7 cellular contexts compared by ENCODE assay signal in the genomic region with DNA sequence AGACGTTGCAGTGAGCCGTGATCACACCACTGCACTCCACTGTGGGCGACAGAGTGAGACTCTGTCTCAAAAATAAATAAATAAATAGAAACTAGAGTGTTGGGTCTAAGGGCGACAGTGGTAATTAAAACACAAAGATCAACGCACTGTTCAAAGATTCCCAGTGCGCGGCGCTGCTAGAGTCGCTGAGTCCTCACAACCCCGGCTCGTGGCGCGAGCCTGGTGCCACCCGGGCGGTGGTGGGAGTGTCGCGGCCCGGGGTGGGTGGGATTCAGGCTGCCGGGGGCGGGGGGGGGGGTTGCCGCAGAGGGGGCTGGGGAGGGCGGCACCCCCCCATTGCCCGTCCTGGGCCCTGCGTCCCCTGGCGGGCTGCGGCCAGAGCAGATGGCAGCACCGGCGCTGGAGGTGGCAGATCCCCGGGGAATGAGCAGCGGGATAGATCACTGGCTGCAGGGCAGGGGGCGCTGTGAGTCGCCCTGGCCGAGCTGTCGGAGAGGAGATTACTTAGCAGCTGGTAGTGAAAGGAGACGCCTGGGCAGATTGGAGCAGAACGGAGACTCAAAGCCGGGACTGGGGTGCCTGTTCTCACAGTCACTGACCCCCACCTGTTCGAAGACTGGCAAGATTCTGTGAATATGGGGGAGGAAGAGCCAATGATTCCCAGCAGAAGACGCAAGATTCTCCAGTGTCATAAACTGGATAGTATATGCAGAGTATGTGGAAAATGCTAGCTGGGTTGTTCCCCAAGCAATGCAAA. TPM values are rescaled to one million over a fixed set of nuclear protein-coding genes. Genes with fewer than 3 reads are reported as not detected.
A peak's percentile ranks its signal among the peaks of the same experiment; 100 is the strongest.
DNase-seq lines count a peak whose midpoint lies in the region; ATAC-seq and TF ChIP-seq lines count a peak whose summit lies in the region.

No MANE protein-coding gene starts in this region.

- intact Hi-C loops in PC-9 (cut with micrococcal nuclease; ENCODE audit: unreplicated experiment) = loop anchor here (1.0 kb wide), 2 partner anchors 55 to 76 kb away; a partner anchor contains a TSS
- intact Hi-C loops in Right ventricle myocardium inferior (cut with DNase I) = loop anchor here (1.0 kb wide), 1 partner anchor 57 kb away; no protein-coding TSS in a partner anchor
- intact Hi-C loops in upper lobe of right lung (cut with DNase I) = no loop called here

- ATAC-seq in Right ventricle myocardium inferior (peak; percentile 78), upper lobe of right lung (peak; percentile 92)

- H3K4me3 ChIP-seq in PC-9 (no peak overlapping the region), upper lobe of right lung (peak overlapping the region; percentile 38)

- H3K27me3 Mint-ChIP-seq in activated naive CD8-positive, alpha-beta T cell = peaks cover 13% of the 10 kb centered on the region
- H3K27me3 Mint-ChIP-seq in osteocyte (ENCODE audit: unreplicated experiment) = peaks cover 13% of the 10 kb centered on the region

- no peak overlapping the region for H3K27ac Mint-ChIP-seq in activated naive CD8-positive, alpha-beta T cell
- no peak overlapping the region for H3K27ac Mint-ChIP-seq in osteocyte (ENCODE audit: unreplicated experiment)

- peak overlapping the region; percentile 11; the same call in 1 of the 2 replicates for H3K4me2 ChIP-seq in PC-9

- no peaks in the 10 kb centered on the region for H4K20me1 ChIP-seq in PC-9 (ENCODE audit: insufficient read depth)

- TF ChIP-seq CTCF in GM13976 (IDR thresholded peaks at IDR 0.05; ENCODE audit: borderline replicate concordance, control extremely low read depth, extremely low read depth, insufficient read depth, missing control alignments) (peak; percentile 76), PC-9 (conservative IDR thresholded peaks at IDR 0.05) (peak; percentile 50), osteocyte (IDR thresholded peaks at IDR 0.05) (peak; percentile 59), upper lobe of right lung (IDR thresholded peaks at IDR 0.05) (peak; percentile 79)

- H3K9me2 ChIP-seq in PC-9 (ENCODE audit: insufficient read depth) = no peaks in the 10 kb centered on the region

- H3K4me1 Mint-ChIP-seq in activated naive CD8-positive, alpha-beta T cell (ENCODE audit: low read depth) = peaks cover 4% of the 10 kb centered on the region
- H3K4me1 Mint-ChIP-seq in osteocyte (ENCODE audit: unreplicated experiment) = peaks cover 20% of the 10 kb centered on the region

- peaks cover 3% of the 10 kb centered on the region for H3K36me3 Mint-ChIP-seq in activated naive CD8-positive, alpha-beta T cell
- no peaks in the 10 kb centered on the region for H3K36me3 Mint-ChIP-seq in osteocyte (ENCODE audit: unreplicated experiment)

- POLR2A ChIA-PET in PC-9 (lab: Charles Lee; ENCODE audit: unreplicated experiment) = no interaction called here

- BruUV-seq in PC-9 (replicated peaks; lab: Mats Ljungman, UMichigan) = no TSS peak

- in situ Hi-C loops in GM13976 (cut with MboI; ENCODE audit: low sequenced_read_pairs, unreplicated experiment) = no loop called here

- H3F3A ChIP-seq in PC-9 (ENCODE audit: insufficient read depth, low read depth) = peaks cover 38% of the 10 kb centered on the region

- H2AFZ ChIP-seq in PC-9 = no peak overlapping the region

- CTCF ChIA-PET in PC-9 (lab: Charles Lee) = interaction anchor here (0.6 to 1.4 kb wide), 6 partner anchors 48 to 195 kb away, joined by 3 to 7 read pairs (median 4); no protein-coding TSS in a partner anchor

- peak; percentile 77 for DNase-seq in GM13976 (ENCODE audit: low spot score)
- DNase-seq in PC-9 = peak in 1 of 2 experiments; percentile 89
- peak; percentile 87 for DNase-seq in Right ventricle myocardium inferior (ENCODE audit: missing footprints)
- DNase-seq in osteocyte (ENCODE audit: extremely low spot score, unreplicated experiment) = peak; percentile 85
- peak; percentile 92 for DNase-seq in upper lobe of right lung
- DNase-seq in A172 (ENCODE audit: low spot score) = no peak

- no peaks in the 10 kb centered on the region for H3K9me3 ChIP-seq in PC-9 (ENCODE audit: insufficient read depth, low read depth)
- no peaks in the 10 kb centered on the region for H3K9me3 ChIP-seq in upper lobe of right lung

- H3K4me3 Mint-ChIP-seq in activated naive CD8-positive, alpha-beta T cell = peak overlapping the region; percentile 69
- H3K4me3 Mint-ChIP-seq in osteocyte (ENCODE audit: unreplicated experiment) = no peak overlapping the region

- H3K27ac ChIP-seq in PC-9 = no peak overlapping the region
- peak overlapping the region; percentile 18 for H3K27ac ChIP-seq in upper lobe of right lung

- H3K4me1 ChIP-seq in PC-9 (replicated peaks; ENCODE audit: insufficient read depth) (peaks cover 39% of the 10 kb centered on the region), upper lobe of right lung (peaks cover 25% of the 10 kb centered on the region)

- no peaks in the 10 kb centered on the region for H3K79me2 ChIP-seq in PC-9 (ENCODE audit: low read depth)

- no peaks in the 10 kb centered on the region for H3K36me3 ChIP-seq in PC-9 (ENCODE audit: low read depth)
- no peaks in the 10 kb centered on the region for H3K36me3 ChIP-seq in upper lobe of right lung

- H3K9me3 Mint-ChIP-seq in activated naive CD8-positive, alpha-beta T cell (ENCODE audit: low read depth) = no peaks in the 10 kb centered on the region
- no peaks in the 10 kb centered on the region for H3K9me3 Mint-ChIP-seq in osteocyte (ENCODE audit: unreplicated experiment)

- H3K27me3 ChIP-seq in PC-9 (ENCODE audit: insufficient read depth, low read depth) (no peaks in the 10 kb centered on the region), upper lobe of right lung (peaks cover 8% of the 10 kb centered on the region)

RNA-seq across cellular contexts. Expression of a gene that starts 30.2 kb away (rescaled TPM):
- not detected in 2 replicates for total RNA-seq in PC-9 (2021)
- 0.78 TPM for total RNA-seq in Right ventricle myocardium inferior
- total RNA-seq in osteocyte = not detected in 2 replicates
- total RNA-seq in upper lobe of right lung = 9.0 TPM
- not detected in 2 replicates for total RNA-seq in A172 (2014; rRNA removed; shearing (Covaris generic))

RNA-seq across cellular contexts. Expression of a gene that starts 54.9 kb away (rescaled TPM):
- total RNA-seq in PC-9 (2021) (66.5 and 83.6 TPM in 2 replicates), Right ventricle myocardium inferior (0.78 TPM), osteocyte (4.2 and 4.9 TPM in 2 replicates), upper lobe of right lung (0.52 TPM)
- total RNA-seq in A172 (2014; rRNA removed; shearing (Covaris generic)) = 4.9 and 8.7 TPM in 2 replicates

RNA-seq across cellular contexts. Expression of a gene that starts 55.2 kb away (rescaled TPM):
- total RNA-seq in PC-9 (2021) (131 and 136 TPM in 2 replicates), Right ventricle myocardium inferior (39.3 TPM), osteocyte (83.5 and 86.2 TPM in 2 replicates), upper lobe of right lung (61.6 TPM)
- total RNA-seq in A172 (2014; rRNA removed; shearing (Covaris generic)) = 20.1 and 20.9 TPM in 2 replicates
